ENCODE assay signal across 8 cellular contexts in genomic region chr4:144646523-144647094, GRCh38. TPM values are rescaled to one million over a fixed set of nuclear protein-coding genes. Genes with fewer than 3 reads are reported as not detected.
A peak's percentile ranks its signal among the peaks of the same experiment; 100 is the strongest.
DNase-seq lines count a peak whose midpoint lies in the region; ATAC-seq and TF ChIP-seq lines count a peak whose summit lies in the region.

No MANE protein-coding gene starts in this region.

- DNase-seq in activated CD4-positive, alpha-beta T cell treated with anti-CD3 and anti-CD28 coated beads, Interleukin-2, amount 10 ng/mL, durations not matched to agents 24 days and 14 days, result peak; percentile 62
- DNase-seq in activated CD4-positive, alpha-beta T cell treated with anti-CD3 and anti-CD28 coated beads, Interleukin-2, amount 50 U/mL, for 1 hour, result no peak
- DNase-seq in MM.1S (no peak), dermis blood vessel endothelial cell (peak; percentile 69), vagina (ENCODE audit: extremely low spot score in 2 of 2) (no peak), DMS153 (lab: John Stamatoyannopoulos, UW) (no peak)

- H3K4me3 ChIP-seq in MM.1S (ENCODE audit: low read length) (peak overlapping the region; percentile 47), mucosa of rectum (ENCODE audit: low read length in 2 of 2) (peak overlapping the region; percentile 53 to 60), vagina (peak overlapping the region; percentile 40 to 56)

- intact Hi-C loops in activated CD4-positive, alpha-beta T cell treated with anti-CD3 and anti-CD28 coated beads, Interleukin-2, amount 10 ng/mL, durations not matched to agents 24 days and 14 days (cut with micrococcal nuclease), result loop anchor here (10.0 kb wide), 1 partner anchor 408 kb away; no protein-coding TSS in a partner anchor
- intact Hi-C loops in vagina (cut with DNase I), result no loop called here

- no peak for ATAC-seq in HG03469 (IDR thresholded peaks at IDR 0.05; ENCODE audit: unreplicated experiment)

- no peaks in the 10 kb centered on the region for H3K9me3 ChIP-seq in MM.1S (replicated peaks; ENCODE audit: insufficient read depth, low read length)
- H3K9me3 ChIP-seq in mucosa of rectum (ENCODE audit: control insufficient read depth in 2 of 2, low read length in 2 of 2), result no peaks in the 10 kb centered on the region
- H3K9me3 ChIP-seq in vagina, result no peaks in the 10 kb centered on the region

- no peak overlapping the region for H3K27ac Mint-ChIP-seq in activated CD4-positive, alpha-beta T cell treated with anti-CD3 and anti-CD28 coated beads, Interleukin-2, amount 10 ng/mL, durations not matched to agents 24 days and 14 days

- H3K27me3 ChIP-seq in MM.1S (replicated peaks; ENCODE audit: insufficient read depth, low read length) (no peaks in the 10 kb centered on the region), mucosa of rectum (ENCODE audit: control insufficient read depth in 2 of 2, insufficient read depth in 2 of 2, low read length in 2 of 2) (peaks cover 27 to 44% of the 10 kb centered on the region in 2 donors), vagina (no peaks in the 10 kb centered on the region)

- H3K4me1 ChIP-seq in MM.1S (ENCODE audit: low read length), result 0 out of 2 replicates have a peak, but pooled peaks cover 4% of the 10 kb centered on the region
- no peaks in the 10 kb centered on the region for H3K4me1 ChIP-seq in mucosa of rectum (ENCODE audit: control insufficient read depth in 2 of 2, insufficient read depth in 2 of 2, low read length in 2 of 2)
- H3K4me1 ChIP-seq in vagina, result peaks cover 16% of the 10 kb centered on the region

- H3K36me3 Mint-ChIP-seq in activated CD4-positive, alpha-beta T cell treated with anti-CD3 and anti-CD28 coated beads, Interleukin-2, amount 10 ng/mL, durations not matched to agents 24 days and 14 days (ENCODE audit: low read depth), result no peaks in the 10 kb centered on the region

- H3K36me3 ChIP-seq in MM.1S (replicated peaks; ENCODE audit: insufficient read depth, low read length), result no peaks in the 10 kb centered on the region
- H3K36me3 ChIP-seq in mucosa of rectum (ENCODE audit: control insufficient read depth in 2 of 2, insufficient read depth in 2 of 2, low read length in 2 of 2), result no peaks in the 10 kb centered on the region
- H3K36me3 ChIP-seq in vagina, result no peaks in the 10 kb centered on the region

- no peaks in the 10 kb centered on the region for H3K9me2 ChIP-seq in MM.1S (replicated peaks; ENCODE audit: insufficient read depth, low read length)

- no peak overlapping the region for H3K27ac ChIP-seq in MM.1S (ENCODE audit: low read length)
- peak overlapping the region in 1 of 2 donors; percentile 19 for H3K27ac ChIP-seq in mucosa of rectum (ENCODE audit: low read depth in 2 of 2, low read length in 2 of 2)
- H3K27ac ChIP-seq in vagina, result no peak overlapping the region

- H3K79me2 ChIP-seq in MM.1S (ENCODE audit: low read length), result no peaks in the 10 kb centered on the region

- H2AFZ ChIP-seq in MM.1S (ENCODE audit: low read length), result peak overlapping the region; percentile 30

- no peaks in the 10 kb centered on the region for H3F3A ChIP-seq in MM.1S (ENCODE audit: insufficient read depth, low read length)

- H3K9ac ChIP-seq in MM.1S (ENCODE audit: low read length), result no peak overlapping the region
- no peak overlapping the region for H3K9ac ChIP-seq in mucosa of rectum (ENCODE audit: low read depth in 1 of 2, low read length in 2 of 2)

- peaks cover 17% of the 10 kb centered on the region for H3K4me1 Mint-ChIP-seq in activated CD4-positive, alpha-beta T cell treated with anti-CD3 and anti-CD28 coated beads, Interleukin-2, amount 10 ng/mL, durations not matched to agents 24 days and 14 days

- peak overlapping the region; percentile 56 for H3K4me2 ChIP-seq in MM.1S (ENCODE audit: low read depth, low read length)

- TF ChIP-seq CTCF in MM.1S (IDR thresholded peaks at IDR 0.05; ENCODE audit: low read length) (peak; percentile 23), vagina (IDR thresholded peaks at IDR 0.05) (no peak)

- no peaks in the 10 kb centered on the region for H4K20me1 ChIP-seq in MM.1S (ENCODE audit: insufficient read depth, low read length)

- H3K4me3 Mint-ChIP-seq in activated CD4-positive, alpha-beta T cell treated with anti-CD3 and anti-CD28 coated beads, Interleukin-2, amount 10 ng/mL, durations not matched to agents 24 days and 14 days, result peak overlapping the region; percentile 88

- H3K9me3 Mint-ChIP-seq in activated CD4-positive, alpha-beta T cell treated with anti-CD3 and anti-CD28 coated beads, Interleukin-2, amount 10 ng/mL, durations not matched to agents 24 days and 14 days, result no peaks in the 10 kb centered on the region

- peaks cover 57% of the 10 kb centered on the region for H3K27me3 Mint-ChIP-seq in activated CD4-positive, alpha-beta T cell treated with anti-CD3 and anti-CD28 coated beads, Interleukin-2, amount 10 ng/mL, durations not matched to agents 24 days and 14 days

- no peak for TF ChIP-seq POLR2A in vagina (IDR thresholded peaks at IDR 0.05)

RNA-seq across cellular contexts. Expression of gene HHIP, which starts 0.7 kb away (rescaled TPM):
- total RNA-seq in activated CD4-positive, alpha-beta T cell treated with anti-CD3 and anti-CD28 coated beads, Interleukin-2, amount 10 ng/mL, durations not matched to agents 24 days and 14 days, result not detected in 2 replicates
- total RNA-seq in dermis blood vessel endothelial cell, result 37.1 and 191 TPM in 2 replicates
- total RNA-seq in vagina, result 0.25 TPM

Comparison
In these comparisons a context has a peak if more than half of its experiments do, and no peak if none do; other contexts are left out.
1. DNase-seq: peak in activated CD4-positive, alpha-beta T cell treated with anti-CD3 and anti-CD28 coated beads, Interleukin-2, amount 10 ng/mL, durations not matched to agents 24 days and 14 days (single experiment) and dermis blood vessel endothelial cell (single experiment); none in activated CD4-positive, alpha-beta T cell treated with anti-CD3 and anti-CD28 coated beads, Interleukin-2, amount 50 U/mL, for 1 hour (single experiment), MM.1S (single experiment), vagina (0 of 2) and DMS153 (single experiment).
2. RNA of gene HHIP, which starts 0.7 kb away (total RNA-seq): 37.1 to 191 TPM in dermis blood vessel endothelial cell; 0.25 TPM in vagina (single experiment) and not detected in activated CD4-positive, alpha-beta T cell treated with anti-CD3 and anti-CD28 coated beads, Interleukin-2, amount 10 ng/mL, durations not matched to agents 24 days and 14 days; every median in the first group is over 10 times any median in the second.
3. Peak in every context shown above with its lines, with median percentiles within 50 percentile points of each other: H3K4me3 ChIP-seq.